ENCODE assay signal across 14 cellular contexts in genomic region chr1:74199504-74199903, GRCh38. TPM values are rescaled to one million over a fixed set of nuclear protein-coding genes. Genes with fewer than 3 reads are reported as not detected.
A peak's percentile ranks its signal among the peaks of the same experiment; 100 is the strongest.
DNase-seq lines count a peak whose midpoint lies in the region; ATAC-seq and TF ChIP-seq lines count a peak whose summit lies in the region.
"Had no signal": no experiment of that assay in that cellular context is flagged by ENCODE, and none has a peak within 500 bp of the region (broad histone marks: within the 10 kb centered on the region; RNA-seq: fewer than 3 reads in every experiment).

No MANE protein-coding gene starts in this region.

- H3K4me1 ChIP-seq in left ventricle myocardium inferior (peaks cover 15% of the 10 kb centered on the region), OCI-LY7 (ENCODE audit: insufficient read depth, low read length, poor library complexity, severe bottlenecking) (peaks cover 14% of the 10 kb centered on the region), sigmoid colon (peaks cover 0 to 17% (median 7%) of the 10 kb centered on the region in 4 donors)

- peaks cover 28% of the 10 kb centered on the region for H3K36me3 Mint-ChIP-seq in effector memory CD8-positive, alpha-beta T cell (ENCODE audit: insufficient read depth)
- H3K36me3 Mint-ChIP-seq in type B pancreatic cell = peaks cover 2% of the 10 kb centered on the region

- H3K27ac ChIP-seq in left ventricle myocardium inferior (replicated peaks) (no peak overlapping the region), OCI-LY7 (ENCODE audit: low read depth, low read length, poor library complexity, severe bottlenecking) (no peak overlapping the region), sigmoid colon (peak overlapping the region in 1 of 4 donors; percentile 85)
- H3K27ac ChIP-seq: WERI-Rb-1 had no signal

- intact Hi-C loops in left ventricle myocardium inferior (cut with micrococcal nuclease) = no loop called here
- intact Hi-C loops in cardiac septum (cut with DNase I) = loop anchor here (2.0 kb wide), 1 partner anchor 271 kb away; no protein-coding TSS in a partner anchor
- intact Hi-C loops in OCI-LY7 (cut with micrococcal nuclease; ENCODE audit: unreplicated experiment) = no loop called here
- intact Hi-C loops in sigmoid colon (cut with DNase I) = no loop called here

- H3K4me3 ChIP-seq in left ventricle myocardium inferior (peak overlapping the region; percentile 73), OCI-LY7 (ENCODE audit: low read depth, low read length, poor library complexity, severe bottlenecking) (peak overlapping the region; percentile 80), sigmoid colon (no peak overlapping the region)

- no peaks in the 10 kb centered on the region for H3K9me2 ChIP-seq in OCI-LY7 (ENCODE audit: insufficient read depth, low read length)

- POLR2A ChIA-PET in OCI-LY7 (lab: Charles Lee) = interaction anchor here (0.6 to 2.7 kb wide), 2 partner anchors 8 to 1262 kb away, joined by 3 to 12 read pairs; no protein-coding TSS in a partner anchor

- no peak for TF ChIP-seq EP300 in sigmoid colon (IDR thresholded peaks at IDR 0.05)

- H3K9me3 Mint-ChIP-seq in effector memory CD8-positive, alpha-beta T cell = no peaks in the 10 kb centered on the region
- no peaks in the 10 kb centered on the region for H3K9me3 Mint-ChIP-seq in type B pancreatic cell
- H3K9me3 Mint-ChIP-seq: endodermal cell had no signal

- TF ChIP-seq CTCF in left ventricle myocardium inferior (IDR thresholded peaks at IDR 0.05; ENCODE audit: borderline replicate concordance) = no peak
- no peak for TF ChIP-seq CTCF in OCI-LY7 (conservative IDR thresholded peaks at IDR 0.05; ENCODE audit: low read length)
- TF ChIP-seq CTCF in type B pancreatic cell (conservative IDR thresholded peaks at IDR 0.05) = no peak
- no peak for TF ChIP-seq CTCF in sigmoid colon (IDR thresholded peaks at IDR 0.05)

- 71 to 85% methylated on average over 5 of the region's 5 CpGs for WGBS in sigmoid colon, 2 donors

- H3K36me3 ChIP-seq in left ventricle myocardium inferior (peaks cover 46% of the 10 kb centered on the region), OCI-LY7 (ENCODE audit: insufficient read depth, low read length) (peaks cover 2% of the 10 kb centered on the region; the same call in 1 of the 2 replicates), sigmoid colon (peaks cover 0 to 35% (median 0%) of the 10 kb centered on the region in 4 donors)

- H3K4me3 Mint-ChIP-seq in effector memory CD8-positive, alpha-beta T cell = peak overlapping the region; percentile 91 to 97
- H3K4me3 Mint-ChIP-seq in type B pancreatic cell = peak overlapping the region; percentile 89

- H3K27me3 Mint-ChIP-seq in effector memory CD8-positive, alpha-beta T cell = no peaks in the 10 kb centered on the region
- H3K27me3 Mint-ChIP-seq in type B pancreatic cell = no peaks in the 10 kb centered on the region

- H4K20me1 ChIP-seq in OCI-LY7 (ENCODE audit: insufficient read depth, low read length) = no peaks in the 10 kb centered on the region

- BruUV-seq in OCI-LY7 (replicated peaks; lab: Mats Ljungman, UMichigan) = no TSS peak

- H2AFZ ChIP-seq in OCI-LY7 (ENCODE audit: low read length) = peak overlapping the region; percentile 100; the same call in 1 of the 2 replicates

- no peak for DNase-seq in left ventricle myocardium inferior
- DNase-seq in cardiac septum (ENCODE audit: low spot score) = no peak
- no peak for DNase-seq in OCI-LY7 (ENCODE audit: low spot score)
- no peak for DNase-seq in effector memory CD8-positive, alpha-beta T cell
- DNase-seq in type B pancreatic cell (ENCODE audit: extremely low spot score, unreplicated experiment) = no peak
- DNase-seq in sigmoid colon = no peak
- DNase-seq in central memory CD4-positive, alpha-beta T cell = no peak
- DNase-seq: activated naive CD4-positive, alpha-beta T cell treated with anti-CD3 and anti-CD28 coated beads, Interleukin-2, amount 50 U/mL, for 16 hours; endodermal cell; midbrain; NCI-H1105; small intestine; WERI-Rb-1 had no signal

- H3K4me1 Mint-ChIP-seq in effector memory CD8-positive, alpha-beta T cell (ENCODE audit: low read depth in 2 of 2) = peaks cover 9 to 21% of the 10 kb centered on the region in 2 donors
- peaks cover 7% of the 10 kb centered on the region for H3K4me1 Mint-ChIP-seq in type B pancreatic cell (ENCODE audit: unreplicated experiment)
- H3K4me1 Mint-ChIP-seq: endodermal cell had no signal

- ATAC-seq in effector memory CD8-positive, alpha-beta T cell (replicated peaks) = no peak
- ATAC-seq in GM19452 (IDR thresholded peaks at IDR 0.05; ENCODE audit: unreplicated experiment) = no peak

- H3K4me2 ChIP-seq in OCI-LY7 (ENCODE audit: low read length) = peak overlapping the region; percentile 87

- H3K79me2 ChIP-seq in OCI-LY7 (ENCODE audit: insufficient read depth, low read depth, low read length) = no peaks in the 10 kb centered on the region

- CTCF ChIA-PET in OCI-LY7 (lab: Charles Lee; ENCODE audit: unreplicated experiment) = no interaction called here

- no peaks in the 10 kb centered on the region for H3K27me3 ChIP-seq in left ventricle myocardium inferior (ENCODE audit: low read depth)
- no peaks in the 10 kb centered on the region for H3K27me3 ChIP-seq in sigmoid colon

- TF ChIP-seq POLR2A in sigmoid colon (IDR thresholded peaks at IDR 0.05) = no peak

- no peaks in the 10 kb centered on the region for H3K9me3 ChIP-seq in left ventricle myocardium inferior (replicated peaks)
- no peaks in the 10 kb centered on the region for H3K9me3 ChIP-seq in OCI-LY7 (ENCODE audit: low read length)
- no peaks in the 10 kb centered on the region for H3K9me3 ChIP-seq in sigmoid colon

- peak overlapping the region in 1 of 2 donors; percentile 99 for H3K27ac Mint-ChIP-seq in effector memory CD8-positive, alpha-beta T cell
- no peak overlapping the region for H3K27ac Mint-ChIP-seq in type B pancreatic cell
- H3K27ac Mint-ChIP-seq: endodermal cell had no signal

RNA-seq across cellular contexts. Expression of gene FPGT, which starts 1.5 kb away (rescaled TPM):
- total RNA-seq in left ventricle myocardium inferior (10.3 TPM), cardiac septum (14.9 TPM), OCI-LY7 (2022) (8.9 and 9.2 TPM in 2 replicates), type B pancreatic cell (ENCODE audit: low replicate concordance) (11.5 and 16.5 TPM in 2 replicates), sigmoid colon (10 to 100 TPM in 3 of 4 donors, 1 to 10 TPM in 1; 8.3 to 20.3 (median 11.3) TPM)
- 2.9 and 9.4 TPM in 2 replicates for total RNA-seq in OCI-LY7 (2014; rRNA removed; shearing (Covaris generic))
- polyA plus RNA-seq in sigmoid colon = 10 to 100 TPM in 2 of 3 donors, 1 to 10 TPM in 1; 7.4 to 11.1 (median 10.2) TPM

RNA-seq across cellular contexts. Expression of gene LRRIQ3, which starts 1.5 kb away (rescaled TPM):
- total RNA-seq in left ventricle myocardium inferior (0.44 TPM), cardiac septum (0.43 TPM), OCI-LY7 (2022) (2.4 and 2.5 TPM in 2 replicates), type B pancreatic cell (ENCODE audit: low replicate concordance) (0.99 and 1.4 TPM in 2 replicates), sigmoid colon (under 1 TPM in 3 of 4 donors, not detected in 1; 0.16 to 0.81 (median 0.36) TPM)
- 1.2 and 2.3 TPM in 2 replicates for total RNA-seq in OCI-LY7 (2014; rRNA removed; shearing (Covaris generic))
- polyA plus RNA-seq in sigmoid colon = 1 to 10 TPM in 1 of 3 donors, under 1 TPM in 2; 0.23 to 1.2 (median 0.34) TPM

RNA-seq across cellular contexts. Expression of gene TNNI3K, which starts 35.7 kb away (rescaled TPM):
- total RNA-seq in left ventricle myocardium inferior = 89.7 TPM
- 55.2 TPM for total RNA-seq in cardiac septum
- not detected in 2 replicates for total RNA-seq in OCI-LY7 (2014; rRNA removed; shearing (Covaris generic))
- total RNA-seq in OCI-LY7 (2022) = not detected in 2 replicates
- total RNA-seq in type B pancreatic cell (ENCODE audit: low replicate concordance) = 0.69 TPM in 1 of 2 replicates, not detected in the other
- total RNA-seq in sigmoid colon = 1 to 10 TPM; 1.6 to 6.9 (median 5.7) TPM
- polyA plus RNA-seq in sigmoid colon = 1 to 10 TPM in 1 of 3 donors, under 1 TPM in 1, not detected in 1; 0.45 to 3.0 TPM

Comparison
In these comparisons a context has a peak if more than half of its experiments do, and no peak if none do; other contexts are left out.
1. H3K4me3 ChIP-seq: peak in left ventricle myocardium inferior (single experiment) and OCI-LY7 (single experiment); none in sigmoid colon (0 of 4).